ENCODE assay signal across 24 cellular contexts in the genomic region with DNA sequence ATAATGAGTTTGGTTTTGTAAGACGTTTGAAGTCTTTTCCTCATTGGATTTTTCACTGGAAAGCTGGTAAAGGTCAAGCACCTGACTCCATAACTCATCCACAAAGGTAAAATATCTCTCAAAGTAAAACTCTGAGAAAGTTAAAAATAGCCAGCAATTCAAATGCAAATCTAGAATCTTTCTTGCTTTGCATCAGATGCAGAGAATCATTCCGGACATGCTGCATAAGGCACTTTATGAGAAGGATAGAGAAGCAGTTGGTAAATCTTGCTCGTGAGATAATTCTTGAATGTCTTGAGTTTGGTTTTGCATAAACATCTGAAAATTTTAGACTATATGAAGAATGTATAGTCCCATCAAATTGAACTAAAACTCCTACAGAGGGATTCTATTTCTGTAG. TPM values are rescaled to one million over a fixed set of nuclear protein-coding genes. Genes with fewer than 3 reads are reported as not detected.
"Had no signal": no experiment of that assay in that cellular context is flagged by ENCODE, and none has a peak within 500 bp of the region (broad histone marks: within the 10 kb centered on the region; RNA-seq: fewer than 3 reads in every experiment).

No MANE protein-coding gene starts in this region.

- H3K27ac ChIP-seq: epithelial cell of prostate, esophagus muscularis mucosa, left lung, neural progenitor cell, pancreas, stomach, thoracic aorta, transverse colon had no signal

- FAIRE-seq: keratinocyte, pancreas, small intestine had no signal

- H2AFZ ChIP-seq: neural progenitor cell had no signal

- H3K9ac ChIP-seq: neural progenitor cell had no signal

- H3K9me3 ChIP-seq: esophagus muscularis mucosa, left lung, pancreas, stomach, thoracic aorta, transverse colon had no signal

- H3K4me3 ChIP-seq: esophagus muscularis mucosa, left lung, lung, neural progenitor cell, pancreas, stomach, thoracic aorta, transverse colon had no signal

- DNase-seq: effector memory CD8-positive, alpha-beta T cell; immature natural killer cell; left lung; mesenchymal stem cell; midbrain; occipital lobe; pancreas; right cardiac atrium; small intestine; stimulated activated CD4-positive, alpha-beta T cell treated with anti-CD3 and anti-CD28 coated beads, Interleukin-12 subunit alpha, Interleukin-12 subunit beta, amount 100 ng/mL, for 4 hours; stimulated activated naive CD4-positive, alpha-beta T cell; stomach; substantia nigra; transverse colon had no signal

- H3K27me3 ChIP-seq: left lung, neural progenitor cell, pancreas, stomach, transverse colon had no signal

- H3K4me2 ChIP-seq: neural progenitor cell had no signal

- ATAC-seq: effector memory CD8-positive, alpha-beta T cell; left lung; natural killer cell treated with Interleukin-12 subunit alpha and Interleukin-12 subunit beta and Interleukin-15 and Interleukin-18, amount 100 ng/mL, for 72 hours; right cardiac atrium had no signal

- H3K4me1 ChIP-seq: esophagus muscularis mucosa, left lung, neural progenitor cell, pancreas, stomach, transverse colon had no signal

- H3K36me3 ChIP-seq: esophagus muscularis mucosa, left lung, neural progenitor cell, pancreas, stomach, thoracic aorta, transverse colon had no signal

RNA-seq across cellular contexts. Expression of a gene that starts 9.1 kb away (rescaled TPM):
- total RNA-seq: fibroblast of villous mesenchyme; natural killer cell treated with Interleukin-12 subunit alpha and Interleukin-12 subunit beta and Interleukin-15 and Interleukin-18, amount 100 ng/mL, for 72 hours; progenitor cell of endocrine pancreas; thoracic aorta; ureter had no signal
